In the genomic region with DNA sequence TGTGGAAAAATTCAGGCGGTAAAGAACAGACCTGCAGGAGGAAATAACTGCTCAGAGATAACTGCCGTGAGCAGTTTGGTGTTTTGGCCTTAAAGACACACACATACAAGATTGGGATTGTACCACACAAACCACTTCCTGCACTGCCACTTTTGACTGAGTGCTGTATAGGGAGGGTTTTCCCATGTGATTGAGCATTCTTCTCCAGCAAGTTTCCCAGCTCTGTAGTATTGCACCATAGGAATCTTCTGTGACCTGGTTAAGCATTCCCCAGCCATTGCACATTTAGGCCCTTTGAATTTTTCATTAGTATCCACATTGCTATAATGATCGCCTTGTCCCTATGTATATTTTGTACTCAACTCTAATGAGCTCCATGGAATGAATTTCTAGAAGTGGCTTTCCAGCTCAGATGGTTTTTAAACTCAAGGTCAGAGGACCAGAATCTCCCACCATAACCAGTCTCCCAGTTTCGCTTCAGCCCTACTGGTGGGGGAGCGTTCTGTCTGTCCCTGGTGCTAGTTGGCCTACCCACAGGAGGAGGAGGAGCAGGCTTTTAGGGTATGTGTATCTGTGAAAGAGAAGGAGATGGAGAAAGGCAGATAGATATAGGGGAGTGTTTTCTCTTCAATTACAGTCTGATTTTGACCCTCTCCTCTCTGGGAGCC, we compare ENCODE assay signal across 8 cellular contexts. TPM values are rescaled to one million over a fixed set of nuclear protein-coding genes. Genes with fewer than 3 reads are reported as not detected.
DNase-seq lines count a peak whose midpoint lies in the region; ATAC-seq and TF ChIP-seq lines count a peak whose summit lies in the region.

No MANE protein-coding gene starts in this region.

- TF ChIP-seq CTCF in ovary (IDR thresholded peaks at IDR 0.05): no peak

- H3K27ac ChIP-seq in muscle layer of duodenum (ENCODE audit: low read length) (peak overlapping the region; percentile 19), ovary (no peak overlapping the region)

- no peak for TF ChIP-seq POLR2A in ovary (IDR thresholded peaks at IDR 0.05)

- H3K9me3 ChIP-seq in muscle layer of duodenum (ENCODE audit: control insufficient read depth in 1 of 2, low read length in 2 of 2): no peaks in the 10 kb centered on the region
- no peaks in the 10 kb centered on the region for H3K9me3 ChIP-seq in ovary

- H3K27me3 ChIP-seq in muscle layer of duodenum (ENCODE audit: low read depth, low read length): no peaks in the 10 kb centered on the region
- H3K27me3 ChIP-seq in ovary: no peaks in the 10 kb centered on the region

- no peak for TF ChIP-seq EP300 in ovary (IDR thresholded peaks at IDR 0.05)

- WGBS in ovary, 3 donors: 70 to 75% (median 72%) methylated on average over 5 of the region's 5 CpGs

- ATAC-seq in left cardiac atrium (peak; percentile 24 to 29), left ventricle myocardium superior (no peak)

- DNase-seq in left cardiac atrium (no peak), left ventricle myocardium superior (no peak), Kasumi-1 (lab: John Stamatoyannopoulos, UW) (peak; percentile 67 to 80), amniotic stem cell (lab: John Stamatoyannopoulos, UW) (peak; percentile 43), ovary (no peak), NOMO-1 (lab: John Stamatoyannopoulos, UW; ENCODE audit: unreplicated experiment in 2 of 2) (no peak)
- DNase-seq in effector CD4-positive, alpha-beta T cell: no peak

- no peak overlapping the region for H3K4me3 ChIP-seq in muscle layer of duodenum (ENCODE audit: low read depth in 1 of 2, low read length in 2 of 2)
- no peak overlapping the region for H3K4me3 ChIP-seq in ovary

- intact Hi-C loops in left cardiac atrium (cut with DNase I): no loop called here
- intact Hi-C loops in left ventricle myocardium superior (cut with micrococcal nuclease): no loop called here
- intact Hi-C loops in ovary (cut with DNase I): no loop called here

- H3K36me3 ChIP-seq in muscle layer of duodenum (ENCODE audit: control insufficient read depth in 1 of 2, insufficient read depth in 2 of 2, low read length in 2 of 2) (no peaks in the 10 kb centered on the region), ovary (no peaks in the 10 kb centered on the region)

- peaks cover 1 to 13% of the 10 kb centered on the region in 2 donors for H3K4me1 ChIP-seq in muscle layer of duodenum (ENCODE audit: control insufficient read depth in 1 of 2, insufficient read depth in 2 of 2, low read length in 2 of 2)
- peaks cover 5% of the 10 kb centered on the region for H3K4me1 ChIP-seq in ovary (ENCODE audit: insufficient read depth)

RNA-seq across cellular contexts. Expression of a gene that starts 9.3 kb away (rescaled TPM):
- 10 to 100 TPM; 22.0 to 35.3 TPM for total RNA-seq in left cardiac atrium
- total RNA-seq in left ventricle myocardium superior: 58.0 TPM
- total RNA-seq in ovary: 10 to 100 TPM in 6 of 7 donors, 1 to 10 TPM in 1; 6.9 to 74.9 (median 39.1) TPM
- polyA plus RNA-seq in ovary: 10 to 100 TPM; 15.6 to 28.3 TPM

Comparison
In these comparisons a context has a peak if more than half of its experiments do, and no peak if none do; other contexts are left out.
1. DNase-seq: peak in Kasumi-1 (2 of 2) and amniotic stem cell (single experiment); none in left cardiac atrium (single experiment), left ventricle myocardium superior (single experiment), ovary (0 of 5), effector CD4-positive, alpha-beta T cell (single experiment) and NOMO-1 (0 of 2).